In genomic region chr2:156077041-156077735, GRCh38 we compare ENCODE assay signal across 24 cellular contexts.
DNase-seq lines count a peak whose midpoint lies in the region; ATAC-seq and TF ChIP-seq lines count a peak whose summit lies in the region.
"Had no signal": no experiment of that assay in that cellular context is flagged by ENCODE, and none has a peak within 500 bp of the region (broad histone marks: within the 10 kb centered on the region; RNA-seq: fewer than 3 reads in every experiment).

No MANE protein-coding gene starts in this region.

- H3K9me3 Mint-ChIP-seq in stimulated activated memory B cell treated with anti-CD40 and anti-IgM and Interleukin-4, amounts not matched to agents 10 μg/mL and 1 μg/mL and 100 μg/mL, for 72 hours, result peaks cover 10% of the 10 kb centered on the region

- TF ChIP-seq CTCF in mammary epithelial cell (conservative IDR thresholded peaks at IDR 0.05 in 1 of 2, IDR thresholded peaks at IDR 0.05 in 1 of 2; ENCODE audit: extremely low read depth in 1 of 2, insufficient read depth in 1 of 2, low read depth in 1 of 2, low read length in 2 of 2), result no peak

- CTCF ChIA-PET in mammary epithelial cell (lab: Charles Lee; ENCODE audit: low non-redundant PET), result no interaction called here

- no peaks in the 10 kb centered on the region for H3K79me2 ChIP-seq in mammary epithelial cell (ENCODE audit: insufficient read depth, low read length)

- WGBS in mammary epithelial cell (ENCODE audit: low coverage, missing lambda C conversion rate), result 86% methylated on average over 1 of the region's 1 CpG

- H3K36me3 Mint-ChIP-seq in stimulated activated memory B cell treated with anti-CD40 and anti-IgM and Interleukin-4, amounts not matched to agents 10 μg/mL and 1 μg/mL and 100 μg/mL, for 72 hours, result no peaks in the 10 kb centered on the region
- H3K36me3 Mint-ChIP-seq: memory B cell, natural killer cell had no signal

- in situ Hi-C loops in mammary epithelial cell (cut with MboI; ENCODE audit: low sequenced_read_pairs in 2 of 2), result no loop called here

- no peaks in the 10 kb centered on the region for H3K36me3 ChIP-seq in mammary epithelial cell (ENCODE audit: insufficient read depth, low read length)

- H3K4me3 Mint-ChIP-seq in stimulated activated memory B cell treated with anti-CD40 and anti-IgM and Interleukin-4, amounts not matched to agents 10 μg/mL and 1 μg/mL and 100 μg/mL, for 72 hours, result no peak overlapping the region
- H3K4me3 Mint-ChIP-seq: endodermal cell, memory B cell, natural killer cell had no signal

- H3K4me1 ChIP-seq in mammary epithelial cell (ENCODE audit: insufficient read depth, low read length), result no peaks in the 10 kb centered on the region

- DNase-seq in NCI-H1092 treated with DMSO at 0.1 percent for 48 hours (lab: John Stamatoyannopoulos, UW) (peak; percentile 5), NCI-H1092 (lab: John Stamatoyannopoulos, UW) (no peak), NCI-H524 treated with DMSO at 0.1 percent for 48 hours (lab: John Stamatoyannopoulos, UW) (peak; percentile 7), mammary epithelial cell (peak; percentile 59), dedifferentiated amniotic fluid mesenchymal stem cell (ENCODE audit: extremely low spot score) (no peak), COR-L47 (lab: John Stamatoyannopoulos, UW) (no peak)
- DNase-seq in activated CD8-positive, alpha-beta memory T cell treated with anti-CD3 and anti-CD28 coated beads, Interleukin-2, amount 50 U/mL, for 4 hours, result no peak
- DNase-seq: activated CD4-positive, alpha-beta T cell treated with anti-CD3 and anti-CD28 coated beads for 4 hours; activated gamma-delta T cell treated with Interleukin-2 at 50 U/mL for 16 hours; amygdala; Calu3; endodermal cell; foreskin fibroblast; GDM1; GOT3; hippocampal formation; natural killer cell; NCI-H2029 treated with DMSO at 0.1 percent for 48 hours; posterior cingulate gyrus; stimulated activated CD4-positive, alpha-beta T cell treated with anti-CD3 and anti-CD28 coated beads, Interleukin-4, amount 100 ng/mL, for 4 hours had no signal

- H3K27ac ChIP-seq in mammary epithelial cell (ENCODE audit: insufficient read depth, low read depth, low read length), result no peak overlapping the region
- H3K27ac ChIP-seq: 22Rv1, skin epidermis had no signal

- no peak overlapping the region for H3K4me3 ChIP-seq in mammary epithelial cell (replicated peaks in 1 of 3; ENCODE audit: insufficient read depth in 1 of 3, low read depth in 2 of 3, low read length in 3 of 3)
- H3K4me3 ChIP-seq: skin epidermis had no signal

- ATAC-seq in stimulated activated memory B cell treated with anti-CD40 and anti-IgM and Interleukin-4, amounts not matched to agents 10 μg/mL and 1 μg/mL and 100 μg/mL, for 72 hours, result peak; percentile 64
- ATAC-seq: natural killer cell had no signal

- H3K9ac ChIP-seq in mammary epithelial cell (ENCODE audit: insufficient read depth, low read length), result no peak overlapping the region

- intact Hi-C loops in mammary epithelial cell (cut with micrococcal nuclease), result no loop called here

- no peak overlapping the region for H3K27ac Mint-ChIP-seq in stimulated activated memory B cell treated with anti-CD40 and anti-IgM and Interleukin-4, amounts not matched to agents 10 μg/mL and 1 μg/mL and 100 μg/mL, for 72 hours
- H3K27ac Mint-ChIP-seq: endodermal cell, memory B cell, natural killer cell had no signal

- no peaks in the 10 kb centered on the region for H3K27me3 Mint-ChIP-seq in stimulated activated memory B cell treated with anti-CD40 and anti-IgM and Interleukin-4, amounts not matched to agents 10 μg/mL and 1 μg/mL and 100 μg/mL, for 72 hours
- H3K27me3 Mint-ChIP-seq: memory B cell had no signal

- no peaks in the 10 kb centered on the region for H3K4me1 Mint-ChIP-seq in stimulated activated memory B cell treated with anti-CD40 and anti-IgM and Interleukin-4, amounts not matched to agents 10 μg/mL and 1 μg/mL and 100 μg/mL, for 72 hours
- H3K4me1 Mint-ChIP-seq: endodermal cell, memory B cell, natural killer cell had no signal

- no peaks in the 10 kb centered on the region for H4K20me1 ChIP-seq in mammary epithelial cell (ENCODE audit: insufficient read depth, low read length)

- no peak overlapping the region for H3K4me2 ChIP-seq in mammary epithelial cell (ENCODE audit: insufficient read depth, low read depth, low read length)

- H3K9me3 ChIP-seq in mammary epithelial cell (replicated peaks; ENCODE audit: insufficient read depth, low read length), result no peaks in the 10 kb centered on the region

- BruUV-seq in mammary epithelial cell (replicated peaks; lab: Mats Ljungman, UMichigan), result no TSS peak

- no peaks in the 10 kb centered on the region for H3K27me3 ChIP-seq in mammary epithelial cell (ENCODE audit: insufficient read depth, low read length)

- dilution Hi-C loops in mammary epithelial cell (cut with HindIII; ENCODE audit: low sequenced_read_pairs), result no loop called here

- H2AFZ ChIP-seq in mammary epithelial cell (ENCODE audit: low read depth, low read length), result peak overlapping the region; percentile 28

Comparison
In these comparisons a context has a peak if more than half of its experiments do, and no peak if none do; other contexts are left out.
1. DNase-seq: peak in NCI-H1092 treated with DMSO at 0.1 percent for 48 hours (single experiment), NCI-H524 treated with DMSO at 0.1 percent for 48 hours (single experiment) and mammary epithelial cell (single experiment); none in NCI-H1092 (single experiment), activated CD8-positive, alpha-beta memory T cell treated with anti-CD3 and anti-CD28 coated beads, Interleukin-2, amount 50 U/mL, for 4 hours (single experiment), dedifferentiated amniotic fluid mesenchymal stem cell (single experiment) and COR-L47 (single experiment).